Comparison of ENCODE assay signal across 8 cellular contexts in genomic region chr11:110069158-110069737, GRCh38. TPM values are rescaled to one million over a fixed set of nuclear protein-coding genes. Genes with fewer than 3 reads are reported as not detected.
DNase-seq lines count a peak whose midpoint lies in the region; FAIRE-seq and TF ChIP-seq lines count a peak whose summit lies in the region.

No MANE protein-coding gene starts in this region.

- intact Hi-C loops in testis (cut with DNase I; ENCODE audit: low total_unique reads), result no loop called here

- H3K79me1 ChIP-seq in trophoblast cell (ENCODE audit: low read length), result peaks cover 3% of the 10 kb centered on the region

- H3K27me3 ChIP-seq in trophoblast cell (ENCODE audit: insufficient read depth, low read length) (no peaks in the 10 kb centered on the region), HAP-1 (ENCODE audit: low read depth) (peaks cover 15% of the 10 kb centered on the region), testis (no peaks in the 10 kb centered on the region)

- FAIRE-seq in D721Med (lab: Jason Lieb, UNC), result no peak

- peak overlapping the region; percentile 32 for H2BK12ac ChIP-seq in trophoblast cell (ENCODE audit: low read length)

- H3K14ac ChIP-seq in trophoblast cell (ENCODE audit: low read length), result no peak overlapping the region

- H3K79me2 ChIP-seq in trophoblast cell (ENCODE audit: control insufficient read depth, insufficient read depth, low read length, poor library complexity), result no peaks in the 10 kb centered on the region

- no peak overlapping the region for H3K23ac ChIP-seq in trophoblast cell (ENCODE audit: low read length)

- H3K27ac ChIP-seq in trophoblast cell (ENCODE audit: low read depth, low read length) (no peak overlapping the region), testis (no peak overlapping the region)

- no peak overlapping the region for H3K4ac ChIP-seq in trophoblast cell (ENCODE audit: low read depth, low read length)

- DNase-seq in NCI-H1092 treated with DMSO at 0.1 percent for 48 hours (lab: John Stamatoyannopoulos, UW) (peak; percentile 8), NCI-H1092 (lab: John Stamatoyannopoulos, UW) (no peak), NCI-H69 (lab: John Stamatoyannopoulos, UW) (peak; percentile 96), dermis microvascular lymphatic vessel endothelial cell (ENCODE audit: low read depth in 2 of 2) (peak; percentile 99 to 100), trophoblast cell (peak in 1 of 2 donors; percentile 22), D721Med (ENCODE audit: insufficient read length, low spot score) (no peak), HAP-1 (ENCODE audit: low spot score in 2 of 2) (no peak), testis (no peak)

- H3K9me3 ChIP-seq in trophoblast cell (ENCODE audit: insufficient read depth, low read depth, low read length) (no peaks in the 10 kb centered on the region), HAP-1 (no peaks in the 10 kb centered on the region), testis (no peaks in the 10 kb centered on the region)

- H3K18ac ChIP-seq in trophoblast cell (ENCODE audit: low read length), result no peak overlapping the region

- H3K4me1 ChIP-seq in trophoblast cell (ENCODE audit: control insufficient read depth in 1 of 2, insufficient read depth in 2 of 2, low read length in 2 of 2), result peaks cover 5 to 8% of the 10 kb centered on the region in 2 experiments
- no peaks in the 10 kb centered on the region for H3K4me1 ChIP-seq in HAP-1
- H3K4me1 ChIP-seq in testis, result no peaks in the 10 kb centered on the region

- no peak overlapping the region for H3K4me3 ChIP-seq in trophoblast cell (ENCODE audit: low read depth, low read length)
- H3K4me3 ChIP-seq in HAP-1, result no peak overlapping the region
- H3K4me3 ChIP-seq in testis, result no peak overlapping the region

- in situ Hi-C loops in HAP-1 (cut with MboI; ENCODE audit: low sequenced_read_pairs), result no loop called here

- no peak overlapping the region for H4K91ac ChIP-seq in trophoblast cell (ENCODE audit: low read depth, low read length)

- peak overlapping the region; percentile 0 for H4K8ac ChIP-seq in trophoblast cell (ENCODE audit: low read depth, low read length)

- H3K4me2 ChIP-seq in trophoblast cell (ENCODE audit: low read length), result no peak overlapping the region

- no CpG with 5 or more reads among the region's 7 CpGs for WGBS in trophoblast cell (ENCODE audit: extremely low coverage, insufficient coverage, insufficient read length)
- WGBS in testis, 2 donors, result 58 to 81% methylated on average over 7 of the region's 7 CpGs

- no peak overlapping the region for H2BK5ac ChIP-seq in trophoblast cell (ENCODE audit: low read depth, low read length, poor library complexity)

- peak overlapping the region; percentile 6 for H2AFZ ChIP-seq in trophoblast cell (ENCODE audit: insufficient read depth, low read length, poor library complexity)

- H4K12ac ChIP-seq in trophoblast cell (ENCODE audit: low read depth, low read length), result no peak overlapping the region

- TF ChIP-seq CTCF in D721Med (IDR thresholded peaks at IDR 0.05; ENCODE audit: insufficient read depth, missing control alignments) (no peak), testis (IDR thresholded peaks at IDR 0.05) (no peak)

- H3K9ac ChIP-seq in trophoblast cell (ENCODE audit: low read length), result no peak overlapping the region

- no peak overlapping the region for H2BK120ac ChIP-seq in trophoblast cell (ENCODE audit: insufficient read depth, low read length, poor library complexity)

- TF ChIP-seq POLR2A in testis (IDR thresholded peaks at IDR 0.05), result no peak

- H3K36me3 ChIP-seq in trophoblast cell (ENCODE audit: control insufficient read depth in 1 of 2, insufficient read depth in 2 of 2, low read length in 2 of 2), result no peaks in the 10 kb centered on the region
- H3K36me3 ChIP-seq in HAP-1 (replicated peaks), result no peaks in the 10 kb centered on the region
- no peaks in the 10 kb centered on the region for H3K36me3 ChIP-seq in testis (ENCODE audit: low read depth, missing control alignments)

- H2AK5ac ChIP-seq in trophoblast cell (ENCODE audit: low read length), result no peak overlapping the region

RNA-seq across cellular contexts. Expression of gene ZC3H12C, which starts 23.9 kb away (rescaled TPM):
- total RNA-seq in dermis microvascular lymphatic vessel endothelial cell (10.5 and 11.4 TPM in 2 replicates), testis (10 to 100 TPM; 16.9 to 17.0 TPM)
- 8.1 and 8.4 TPM in 2 replicates for polyA plus RNA-seq in trophoblast cell (2013)
- 6.8 TPM for polyA plus RNA-seq in testis (ENCODE audit: insufficient read depth, low read depth, low replicate concordance)

Comparison
In these comparisons a context has a peak if more than half of its experiments do, and no peak if none do; other contexts are left out.
1. DNase-seq: peak in NCI-H1092 treated with DMSO at 0.1 percent for 48 hours (single experiment), NCI-H69 (single experiment) and dermis microvascular lymphatic vessel endothelial cell (2 of 2); none in NCI-H1092 (single experiment), D721Med (single experiment), HAP-1 (0 of 2) and testis (single experiment).